8 cellular contexts compared by ENCODE assay signal in the genomic region with DNA sequence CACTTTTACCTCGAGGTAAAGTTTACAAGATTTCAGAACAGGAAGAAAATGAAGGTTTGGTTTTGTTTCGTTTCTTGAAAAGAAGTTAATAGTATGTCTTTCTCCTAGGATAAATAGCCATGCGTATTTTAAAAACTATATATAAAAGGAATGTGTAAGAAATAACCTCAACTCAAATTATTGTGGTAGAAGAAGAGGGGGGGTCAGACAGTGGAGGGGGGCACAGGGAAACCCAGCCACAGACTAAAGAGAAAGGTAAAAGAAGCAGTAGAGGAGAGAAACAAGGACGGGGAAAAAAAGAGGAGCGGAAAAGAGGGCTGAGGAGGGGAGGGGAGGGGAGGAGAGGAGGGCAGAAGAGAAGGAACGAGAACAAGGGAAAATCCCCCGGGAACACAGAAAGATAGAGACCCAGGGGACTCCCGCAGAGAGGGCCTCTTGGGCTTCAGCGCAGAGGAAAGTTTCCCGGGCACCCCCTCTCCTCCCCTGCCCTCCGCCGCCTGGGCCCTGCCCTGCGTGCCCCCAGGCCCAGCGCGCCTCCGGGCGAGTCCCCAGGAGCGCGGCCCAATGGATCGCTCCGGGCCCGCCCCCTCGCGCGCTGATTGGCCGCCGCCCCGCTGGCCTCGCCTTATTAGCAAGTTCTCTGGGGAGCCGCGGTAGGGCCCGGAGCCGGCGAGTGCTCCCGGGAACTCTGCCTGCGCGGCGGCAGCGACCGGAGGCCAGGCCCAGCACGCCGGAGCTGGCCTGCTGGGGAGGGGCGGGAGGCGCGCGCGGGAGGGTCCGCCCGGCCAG. TPM values are rescaled to one million over a fixed set of nuclear protein-coding genes. Genes with fewer than 3 reads are reported as not detected.
A peak's percentile ranks its signal among the peaks of the same experiment; 100 is the strongest.
DNase-seq lines count a peak whose midpoint lies in the region; TF ChIP-seq lines count a peak whose summit lies in the region.

A gene (plus strand): TSS at position 656 of the 789 bp plus-strand sequence. CDS start 235 bp downstream, outside the sequence.

- H3K4ac ChIP-seq in mesendoderm (ENCODE audit: low read depth, low read length) = peak within 1 kb of the TSS; percentile 56

- peak within 1 kb of the TSS; percentile 88 for H3K4me2 ChIP-seq in mesendoderm (ENCODE audit: low read length)

- H3K9ac ChIP-seq in mesendoderm (ENCODE audit: low read length) = peak within 1 kb of the TSS; percentile 76

- no peak within 1 kb of the TSS for H2BK5ac ChIP-seq in mesendoderm (ENCODE audit: low read length)

- peak within 1 kb of the TSS; percentile 98 for H3K23ac ChIP-seq in mesendoderm (ENCODE audit: low read length)

- H3K18ac ChIP-seq in mesendoderm (ENCODE audit: low read length) = peak within 1 kb of the TSS; percentile 77

- peak within 1 kb of the TSS; percentile 85 for H3K56ac ChIP-seq in mesendoderm (ENCODE audit: low read length)

- H3K79me2 ChIP-seq in mesendoderm (ENCODE audit: control insufficient read depth, insufficient read depth, low read length) = no peaks in the 10 kb centered on the region

- no peak for TF ChIP-seq CTCF in HFF-Myc (IDR thresholded peaks at IDR 0.05; ENCODE audit: low read depth, low read length, missing control alignments)

- H2BK15ac ChIP-seq in mesendoderm (replicated peaks; ENCODE audit: low read depth) = no peak within 1 kb of the TSS

- no peak within 1 kb of the TSS for H2BK120ac ChIP-seq in mesendoderm (ENCODE audit: low read depth, low read length)

- H3K79me1 ChIP-seq in mesendoderm (ENCODE audit: low read length) = no peaks in the 10 kb centered on the region

- no peak within 1 kb of the TSS for H3K27ac ChIP-seq in mesendoderm (ENCODE audit: low read depth, low read length)

- no peak within 1 kb of the TSS for H4K8ac ChIP-seq in mesendoderm (ENCODE audit: low read depth, low read length)

- peaks cover 39% of the 10 kb centered on the region for H3K27me3 ChIP-seq in mesendoderm (ENCODE audit: insufficient read depth, low read length, poor library complexity)

- no peaks in the 10 kb centered on the region for H3K36me3 ChIP-seq in mesendoderm (ENCODE audit: control insufficient read depth, insufficient read depth, low read length)

- peak; percentile 22 for DNase-seq in stimulated activated naive CD4-positive, alpha-beta T cell treated with Interleukin-2 at 50 U/mL for 16 hours (lab: John Stamatoyannopoulos, UW)
- no peak for DNase-seq in stimulated activated naive CD4-positive, alpha-beta T cell (lab: John Stamatoyannopoulos, UW)
- no peak for DNase-seq in HFF-Myc (ENCODE audit: extremely low read depth, low read depth)
- DNase-seq in NCI-H1092 (lab: John Stamatoyannopoulos, UW) = peak; percentile 58
- DNase-seq in UCSD-AML1 (lab: John Stamatoyannopoulos, UW; ENCODE audit: unreplicated experiment) = peak; percentile 90
- peak; percentile 91 for DNase-seq in epidermal melanocyte (ENCODE audit: insufficient read length, low spot score)
- peak; percentile 92 for DNase-seq in mesendoderm
- DNase-seq in stimulated activated CD8-positive, alpha-beta memory T cell treated with anti-CD3 and anti-CD28 coated beads, Interleukin-4, amount 100 ng/mL, for 48 hours = peak; percentile 74

- H4K5ac ChIP-seq in mesendoderm (ENCODE audit: low read length) = no peak within 1 kb of the TSS

- H3K4me3 ChIP-seq in HFF-Myc (replicated peaks; ENCODE audit: low read depth, low read length) (peak within 1 kb of the TSS; percentile 89), mesendoderm (ENCODE audit: low read length) (peak within 1 kb of the TSS; percentile 60)

- H2AK5ac ChIP-seq in mesendoderm (ENCODE audit: low read length) = no peak within 1 kb of the TSS

- H3K4me1 ChIP-seq in mesendoderm (ENCODE audit: control insufficient read depth, low read depth, low read length) = peaks cover 10% of the 10 kb centered on the region

- no CpG with 5 or more reads among the region's 49 CpGs for WGBS in mesendoderm (ENCODE audit: extremely low coverage, insufficient coverage, low lambda C conversion rate)

RNA-seq across cellular contexts. Expression of the gene that starts here (rescaled TPM):
- 1.4 TPM for polyA plus RNA-seq in mesendoderm (2013, experiment 1 of 2)
- 1.3 TPM for polyA plus RNA-seq in mesendoderm (2013, experiment 2 of 2)

Comparison
In these comparisons a context has a peak if more than half of its experiments do, and no peak if none do; other contexts are left out.
1. DNase-seq: peak in stimulated activated naive CD4-positive, alpha-beta T cell treated with Interleukin-2 at 50 U/mL for 16 hours (single experiment), NCI-H1092 (single experiment), UCSD-AML1 (single experiment), epidermal melanocyte (single experiment), mesendoderm (single experiment) and stimulated activated CD8-positive, alpha-beta memory T cell treated with anti-CD3 and anti-CD28 coated beads, Interleukin-4, amount 100 ng/mL, for 48 hours (single experiment); none in stimulated activated naive CD4-positive, alpha-beta T cell (0 of 6) and HFF-Myc (single experiment).